Comparison of ENCODE assay signal across 10 cellular contexts in genomic region chr10:11578802-11579255, GRCh38. TPM values are rescaled to one million over a fixed set of nuclear protein-coding genes. Genes with fewer than 3 reads are reported as not detected.
DNase-seq lines count a peak whose midpoint lies in the region; ATAC-seq, FAIRE-seq and TF ChIP-seq lines count a peak whose summit lies in the region.
"Had no signal": no experiment of that assay in that cellular context is flagged by ENCODE, and none has a peak within 500 bp of the region (broad histone marks: within the 10 kb centered on the region; RNA-seq: fewer than 3 reads in every experiment).

No MANE protein-coding gene starts in this region.

- no peaks in the 10 kb centered on the region for H3K36me3 Mint-ChIP-seq in CD4-positive, alpha-beta T cell (ENCODE audit: low read depth)

- H3K27ac ChIP-seq in CD4-positive, alpha-beta T cell (ENCODE audit: low read depth, low read length): no peak overlapping the region
- H3K27ac ChIP-seq: right atrium auricular region had no signal

- no peak for TF ChIP-seq CTCF in CD4-positive, alpha-beta T cell (IDR thresholded peaks at IDR 0.05)

- no peak overlapping the region for H3K27ac Mint-ChIP-seq in stimulated activated naive CD8-positive, alpha-beta T cell treated with anti-CD3 and anti-CD28 coated beads, Interleukin-15, amount 100 ng/mL, for 72 hours
- H3K27ac Mint-ChIP-seq in CD4-positive, alpha-beta T cell: no peak overlapping the region

- peaks cover 48% of the 10 kb centered on the region for H3K4me1 Mint-ChIP-seq in stimulated activated naive CD8-positive, alpha-beta T cell treated with anti-CD3 and anti-CD28 coated beads, Interleukin-15, amount 100 ng/mL, for 72 hours
- peaks cover 29% of the 10 kb centered on the region for H3K4me1 Mint-ChIP-seq in CD4-positive, alpha-beta T cell (ENCODE audit: low read depth)

- intact Hi-C loops in CD4-positive, alpha-beta T cell (cut with DNase I, micrococcal nuclease): no loop called here

- H3K9me3 Mint-ChIP-seq in stimulated activated naive CD8-positive, alpha-beta T cell treated with anti-CD3 and anti-CD28 coated beads, Interleukin-15, amount 100 ng/mL, for 72 hours: no peaks in the 10 kb centered on the region
- no peaks in the 10 kb centered on the region for H3K9me3 Mint-ChIP-seq in CD4-positive, alpha-beta T cell

- peaks cover 17% of the 10 kb centered on the region for H3K27me3 Mint-ChIP-seq in stimulated activated naive CD8-positive, alpha-beta T cell treated with anti-CD3 and anti-CD28 coated beads, Interleukin-15, amount 100 ng/mL, for 72 hours
- no peaks in the 10 kb centered on the region for H3K27me3 Mint-ChIP-seq in CD4-positive, alpha-beta T cell

- CTCF ChIA-PET in CD4-positive, alpha-beta T cell (lab: Charles Lee): interaction anchor here (1.1 kb wide), 1 partner anchor 10 kb away, joined by 3 read pairs; no protein-coding TSS in a partner anchor

- H3K4me3 Mint-ChIP-seq in stimulated activated naive CD8-positive, alpha-beta T cell treated with anti-CD3 and anti-CD28 coated beads, Interleukin-15, amount 100 ng/mL, for 72 hours: peak overlapping the region in 1 of 2 donors; percentile 9
- no peak overlapping the region for H3K4me3 Mint-ChIP-seq in CD4-positive, alpha-beta T cell

- FAIRE-seq in RCC 7860 (lab: Jason Lieb, UNC): no peak

- ATAC-seq in HG03095 (IDR thresholded peaks at IDR 0.05; ENCODE audit: unreplicated experiment): peak; percentile 52
- peak; percentile 86 for ATAC-seq in stimulated activated naive CD8-positive, alpha-beta T cell treated with anti-CD3 and anti-CD28 coated beads, Interleukin-15, amount 100 ng/mL, for 72 hours
- ATAC-seq in CD4-positive, alpha-beta T cell (ENCODE audit: poor library complexity): no peak

- no peaks in the 10 kb centered on the region for H3K27me3 ChIP-seq in CD4-positive, alpha-beta T cell (ENCODE audit: control insufficient read depth, insufficient read depth, low read length)
- H3K27me3 ChIP-seq: right atrium auricular region had no signal

- DNase-seq in activated gamma-delta T cell treated with anti-CD3 and anti-CD28 coated beads, Interleukin-2, amount 50 U/mL, for 16 hours (ENCODE audit: low read depth): peak; percentile 17
- DNase-seq in activated gamma-delta T cell treated with Interleukin-2 at 50 U/mL for 16 hours (no peak), COLO829 (ENCODE audit: low spot score) (no peak), RCC 7860 (ENCODE audit: low spot score) (no peak)
- peak; percentile 29 for DNase-seq in activated naive CD8-positive, alpha-beta T cell treated with anti-CD3 and anti-CD28 coated beads, Interleukin-2, amount 50 U/mL, for 16 hours (ENCODE audit: low read depth, low spot score)
- DNase-seq in stimulated activated naive CD8-positive, alpha-beta T cell treated with anti-CD3 and anti-CD28 coated beads, Interleukin-15, amount 100 ng/mL, for 72 hours: peak; percentile 52 to 67
- no peak for DNase-seq in CD4-positive, alpha-beta T cell
- DNase-seq: NCI-H2029 treated with DMSO at 0.1 percent for 48 hours had no signal

- POLR2A ChIA-PET in CD4-positive, alpha-beta T cell (lab: Charles Lee): interaction anchor here (0.5 kb wide), 1 partner anchor 27 kb away, joined by 3 read pairs; no protein-coding TSS in a partner anchor

- H3K9me3 ChIP-seq in CD4-positive, alpha-beta T cell (ENCODE audit: control insufficient read depth, low read length): no peaks in the 10 kb centered on the region
- H3K9me3 ChIP-seq: right atrium auricular region had no signal

RNA-seq across cellular contexts. Expression of gene USP6NL, which starts 32.6 kb away (rescaled TPM):
- total RNA-seq in CD4-positive, alpha-beta T cell: 1 to 10 TPM; 5.2 to 5.6 TPM

Comparison
In these comparisons a context has a peak if more than half of its experiments do, and no peak if none do; other contexts are left out.
1. DNase-seq: peak in activated gamma-delta T cell treated with anti-CD3 and anti-CD28 coated beads, Interleukin-2, amount 50 U/mL, for 16 hours (single experiment), activated naive CD8-positive, alpha-beta T cell treated with anti-CD3 and anti-CD28 coated beads, Interleukin-2, amount 50 U/mL, for 16 hours (single experiment) and stimulated activated naive CD8-positive, alpha-beta T cell treated with anti-CD3 and anti-CD28 coated beads, Interleukin-15, amount 100 ng/mL, for 72 hours (2 of 2); none in activated gamma-delta T cell treated with Interleukin-2 at 50 U/mL for 16 hours (single experiment), COLO829 (single experiment), RCC 7860 (single experiment) and CD4-positive, alpha-beta T cell (0 of 10).